In the genomic region with DNA sequence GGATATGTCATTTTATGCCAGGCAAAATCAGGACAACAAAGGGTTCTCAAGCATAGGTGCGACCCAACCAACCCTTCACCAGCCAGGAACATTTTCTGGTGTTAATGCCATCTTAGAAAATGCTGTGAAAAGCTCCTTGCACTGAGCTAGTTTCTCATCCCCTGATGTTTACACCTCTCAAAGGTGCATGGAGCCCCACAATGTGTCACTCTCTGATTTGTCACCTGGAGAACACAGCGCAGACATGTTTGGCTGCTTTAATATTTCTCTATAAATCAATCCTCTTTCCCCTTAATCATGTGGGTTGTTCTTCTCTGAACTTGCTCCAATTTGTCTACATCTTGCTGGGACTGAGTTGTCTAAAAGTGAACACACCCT, we compare ENCODE assay signal across 13 cellular contexts.
A peak's percentile ranks its signal among the peaks of the same experiment; 100 is the strongest.
DNase-seq lines count a peak whose midpoint lies in the region; ATAC-seq and TF ChIP-seq lines count a peak whose summit lies in the region.
"Had no signal": no experiment of that assay in that cellular context is flagged by ENCODE, and none has a peak within 500 bp of the region (broad histone marks: within the 10 kb centered on the region; RNA-seq: fewer than 3 reads in every experiment).

No MANE protein-coding gene starts in this region.

- POLR2A ChIA-PET in naive thymus-derived CD4-positive, alpha-beta T cell (lab: Charles Lee) = interaction anchor here (0.5 to 1.6 kb wide), 9 partner anchors 214 to 904 kb away, joined by 3 to 7 read pairs (median 3); no protein-coding TSS in a partner anchor

- peaks cover 8% of the 10 kb centered on the region for H3K9me3 Mint-ChIP-seq in activated CD4-positive, alpha-beta T cell treated with anti-CD3 and anti-CD28 coated beads, Interleukin-2, amount 10 ng/mL, durations not matched to agents 24 days and 14 days
- peaks cover 13% of the 10 kb centered on the region for H3K9me3 Mint-ChIP-seq in GM23338
- H3K9me3 Mint-ChIP-seq in activated naive CD4-positive, alpha-beta T cell treated with anti-CD3 and anti-CD28 coated beads, Interleukin-2, amount 50 U/mL, for 72 hours = peaks cover 2 to 15% of the 10 kb centered on the region in 2 donors
- H3K9me3 Mint-ChIP-seq in naive thymus-derived CD4-positive, alpha-beta T cell = peaks cover 0 to 7% (median 0%) of the 10 kb centered on the region in 11 donors

- H3K4me3 Mint-ChIP-seq in activated CD4-positive, alpha-beta T cell treated with anti-CD3 and anti-CD28 coated beads, Interleukin-2, amount 10 ng/mL, durations not matched to agents 24 days and 14 days = peak overlapping the region; percentile 70
- H3K4me3 Mint-ChIP-seq in GM23338 = peak overlapping the region; percentile 49; the same call in 1 of the 3 replicates
- peak overlapping the region; percentile 48 to 80 (median 74) for H3K4me3 Mint-ChIP-seq in naive thymus-derived CD4-positive, alpha-beta T cell
- H3K4me3 Mint-ChIP-seq: neural crest cell had no signal

- CTCF ChIA-PET in naive thymus-derived CD4-positive, alpha-beta T cell (lab: Charles Lee) = interaction anchor here (0.6 to 5.3 kb wide), 21 partner anchors 8 to 977 kb away, joined by 3 to 44 read pairs (median 4); no protein-coding TSS in a partner anchor

- no peaks in the 10 kb centered on the region for H3K27me3 Mint-ChIP-seq in activated CD4-positive, alpha-beta T cell treated with anti-CD3 and anti-CD28 coated beads, Interleukin-2, amount 10 ng/mL, durations not matched to agents 24 days and 14 days
- peaks cover 2% of the 10 kb centered on the region for H3K27me3 Mint-ChIP-seq in GM23338 (ENCODE audit: insufficient read depth, low read depth, poor library complexity)
- peaks cover 0 to 4% (median 0%) of the 10 kb centered on the region in 5 donors for H3K27me3 Mint-ChIP-seq in naive thymus-derived CD4-positive, alpha-beta T cell

- no peak for ATAC-seq in GM23338
- peak; percentile 25 to 63 for ATAC-seq in activated naive CD4-positive, alpha-beta T cell treated with anti-CD3 and anti-CD28 coated beads, Interleukin-2, amount 50 U/mL, for 72 hours
- no peak for ATAC-seq in naive thymus-derived CD4-positive, alpha-beta T cell

- H3K27ac ChIP-seq in GM23338 (ENCODE audit: low read depth) (no peak overlapping the region), brain microvascular endothelial cell (no peak overlapping the region)
- H3K27ac ChIP-seq in naive thymus-derived CD4-positive, alpha-beta T cell (ENCODE audit: low read depth, low read length) = peak overlapping the region; percentile 48
- H3K27ac ChIP-seq: right atrium auricular region, transverse colon had no signal

- DNase-seq in activated CD4-positive, alpha-beta T cell treated with anti-CD3 and anti-CD28 coated beads, Interleukin-2, amount 10 ng/mL, durations not matched to agents 24 days and 14 days = no peak
- no peak for DNase-seq in activated CD4-positive, alpha-beta T cell treated with anti-CD3 and anti-CD28 coated beads for 48 hours
- DNase-seq in GM23338 (ENCODE audit: low spot score) = no peak
- DNase-seq in activated naive CD4-positive, alpha-beta T cell treated with anti-CD3 and anti-CD28 coated beads, Interleukin-2, amount 50 U/mL, for 72 hours (ENCODE audit: low spot score in 2 of 2) = no peak
- peak in 2 of 9 donors; percentile 1 to 2 for DNase-seq in naive thymus-derived CD4-positive, alpha-beta T cell
- no peak for DNase-seq in brain microvascular endothelial cell
- DNase-seq in KG1 (lab: John Stamatoyannopoulos, UW) = no peak
- no peak for DNase-seq in MG63
- DNase-seq: NCI-H1694 had no signal

- peak overlapping the region; percentile 72 for H3K27ac Mint-ChIP-seq in activated CD4-positive, alpha-beta T cell treated with anti-CD3 and anti-CD28 coated beads, Interleukin-2, amount 10 ng/mL, durations not matched to agents 24 days and 14 days
- H3K27ac Mint-ChIP-seq in GM23338 = no peak overlapping the region
- H3K27ac Mint-ChIP-seq in activated naive CD4-positive, alpha-beta T cell treated with anti-CD3 and anti-CD28 coated beads, Interleukin-2, amount 50 U/mL, for 72 hours = peak overlapping the region; percentile 90 to 99
- H3K27ac Mint-ChIP-seq in naive thymus-derived CD4-positive, alpha-beta T cell = peak overlapping the region; percentile 44 to 97 (median 74)
- H3K27ac Mint-ChIP-seq: endodermal cell had no signal

- H3K4me3 ChIP-seq in GM23338 (peak overlapping the region; percentile 37; the same call in 1 of the 2 replicates), brain microvascular endothelial cell (ENCODE audit: low read depth, low read length) (no peak overlapping the region), MG63 (no peak overlapping the region)
- peak overlapping the region; percentile 34 for H3K4me3 ChIP-seq in naive thymus-derived CD4-positive, alpha-beta T cell (ENCODE audit: low read length)

- in situ Hi-C loops in brain microvascular endothelial cell (cut with HindIII; ENCODE audit: low pct_ligation_motif_present, low sequenced_read_pairs) = no loop called here

- H3K9me3 ChIP-seq in naive thymus-derived CD4-positive, alpha-beta T cell (ENCODE audit: control insufficient read depth in 2 of 3, low read length in 3 of 3) = no peaks in the 10 kb centered on the region
- no peaks in the 10 kb centered on the region for H3K9me3 ChIP-seq in MG63
- H3K9me3 ChIP-seq: right atrium auricular region, transverse colon had no signal

- no peaks in the 10 kb centered on the region for H3K27me3 ChIP-seq in GM23338 (ENCODE audit: insufficient read depth)
- no peaks in the 10 kb centered on the region for H3K27me3 ChIP-seq in naive thymus-derived CD4-positive, alpha-beta T cell (ENCODE audit: control insufficient read depth in 2 of 2, insufficient read depth in 2 of 2, low read length in 2 of 2)
- no peaks in the 10 kb centered on the region for H3K27me3 ChIP-seq in brain microvascular endothelial cell (replicated peaks)
- peaks cover 8% of the 10 kb centered on the region for H3K27me3 ChIP-seq in MG63
- H3K27me3 ChIP-seq: right atrium auricular region had no signal

- H3K79me2 ChIP-seq in GM23338 (replicated peaks; ENCODE audit: insufficient read depth) = no peaks in the 10 kb centered on the region

- peaks cover 12% of the 10 kb centered on the region for H3K36me3 Mint-ChIP-seq in activated CD4-positive, alpha-beta T cell treated with anti-CD3 and anti-CD28 coated beads, Interleukin-2, amount 10 ng/mL, durations not matched to agents 24 days and 14 days (ENCODE audit: low read depth)
- peaks cover 13% of the 10 kb centered on the region; the same call in 2 of the 3 replicates for H3K36me3 Mint-ChIP-seq in GM23338 (ENCODE audit: low read depth)
- H3K36me3 Mint-ChIP-seq in activated naive CD4-positive, alpha-beta T cell treated with anti-CD3 and anti-CD28 coated beads, Interleukin-2, amount 50 U/mL, for 72 hours = peaks cover 0 to 42% of the 10 kb centered on the region in 2 donors
- peaks cover 0 to 11% (median 5%) of the 10 kb centered on the region in 5 donors for H3K36me3 Mint-ChIP-seq in naive thymus-derived CD4-positive, alpha-beta T cell

- no peaks in the 10 kb centered on the region for H3K9me2 ChIP-seq in GM23338 (ENCODE audit: insufficient read depth)

- intact Hi-C loops in activated CD4-positive, alpha-beta T cell treated with anti-CD3 and anti-CD28 coated beads, Interleukin-2, amount 10 ng/mL, durations not matched to agents 24 days and 14 days (cut with micrococcal nuclease) = loop anchor here (2.0 to 10.0 kb wide), 6 partner anchors 69 to 912 kb away; no protein-coding TSS in a partner anchor
- intact Hi-C loops in naive thymus-derived CD4-positive, alpha-beta T cell (cut with micrococcal nuclease) = loop anchor here (1.0 to 10.0 kb wide), 15 partner anchors 64 to 1089 kb away; partner anchors contain the start of genes PFDN4 (in 1 of the 2), TSHZ2 (in 1 of the 2) and ZFP64 (in 1 of the 2)

- TF ChIP-seq CTCF in GM23338 (conservative IDR thresholded peaks at IDR 0.05; ENCODE audit: low read depth in 2 of 2) (no peak), brain microvascular endothelial cell (IDR thresholded peaks at IDR 0.05; ENCODE audit: low read depth, low read length, missing control alignments) (no peak)

- no peaks in the 10 kb centered on the region for H4K20me1 ChIP-seq in GM23338 (replicated peaks; ENCODE audit: insufficient read depth)

- peaks cover 22% of the 10 kb centered on the region for H3K4me1 ChIP-seq in GM23338 (ENCODE audit: insufficient read depth)
- H3K4me1 ChIP-seq in naive thymus-derived CD4-positive, alpha-beta T cell (ENCODE audit: control insufficient read depth in 2 of 2, insufficient read depth in 2 of 2, low read length in 2 of 2) = peaks cover 0 to 33% of the 10 kb centered on the region in 2 donors

- no peaks in the 10 kb centered on the region for H3F3A ChIP-seq in GM23338 (replicated peaks; ENCODE audit: low read depth)

- peaks cover 31% of the 10 kb centered on the region for H3K4me1 Mint-ChIP-seq in activated CD4-positive, alpha-beta T cell treated with anti-CD3 and anti-CD28 coated beads, Interleukin-2, amount 10 ng/mL, durations not matched to agents 24 days and 14 days
- peaks cover 27% of the 10 kb centered on the region for H3K4me1 Mint-ChIP-seq in GM23338
- H3K4me1 Mint-ChIP-seq in naive thymus-derived CD4-positive, alpha-beta T cell = peaks cover 14 to 46% (median 41%) of the 10 kb centered on the region in 7 donors

- peak overlapping the region; percentile 49; the same call in 1 of the 2 replicates for H3K4me2 ChIP-seq in GM23338

- H2AFZ ChIP-seq in GM23338 = peak overlapping the region; percentile 70; the same call in 1 of the 2 replicates

- H3K36me3 ChIP-seq in GM23338 (ENCODE audit: insufficient read depth) (no peaks in the 10 kb centered on the region), brain microvascular endothelial cell (replicated peaks) (no peaks in the 10 kb centered on the region), MG63 (no peaks in the 10 kb centered on the region)
- no peaks in the 10 kb centered on the region for H3K36me3 ChIP-seq in naive thymus-derived CD4-positive, alpha-beta T cell (ENCODE audit: control insufficient read depth in 2 of 3, insufficient read depth in 3 of 3, low read length in 3 of 3)
- H3K36me3 ChIP-seq: right atrium auricular region, transverse colon had no signal

Comparison
In these comparisons a context has a peak if more than half of its experiments do, and no peak if none do; other contexts are left out.
1. ATAC-seq: peak in activated naive CD4-positive, alpha-beta T cell treated with anti-CD3 and anti-CD28 coated beads, Interleukin-2, amount 50 U/mL, for 72 hours (2 of 2); none in GM23338 (single experiment) and naive thymus-derived CD4-positive, alpha-beta T cell (single experiment).
2. H3K4me3 ChIP-seq: peak in GM23338 (single experiment) and naive thymus-derived CD4-positive, alpha-beta T cell (single experiment); none in brain microvascular endothelial cell (single experiment) and MG63 (single experiment).
3. Peak in every context shown above with its lines, with median percentiles within 50 percentile points of each other: H3K4me3 Mint-ChIP-seq.